ENCODE assay signal across 30 cellular contexts in the genomic region with DNA sequence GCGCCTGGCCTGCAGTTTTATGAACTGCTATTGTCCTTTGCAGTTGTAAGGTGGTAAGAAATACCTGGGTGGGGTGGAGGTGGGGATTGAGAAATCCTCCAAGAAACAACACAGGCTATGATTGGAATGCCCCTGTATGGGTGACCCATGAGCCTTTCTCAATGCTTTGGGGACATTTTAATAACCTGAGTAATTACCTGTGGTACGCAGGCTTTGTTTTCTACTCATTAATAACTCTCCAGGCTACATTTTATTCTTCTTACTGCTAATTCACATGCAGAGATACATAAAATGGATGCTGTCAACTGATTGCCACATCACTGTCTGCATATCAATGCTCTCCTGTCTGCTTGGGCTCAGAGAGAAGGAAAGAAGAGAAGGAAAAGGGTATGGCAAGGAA.
"Had no signal": no experiment of that assay in that cellular context is flagged by ENCODE, and none has a peak within 500 bp of the region (broad histone marks: within the 10 kb centered on the region; RNA-seq: fewer than 3 reads in every experiment).

No MANE protein-coding gene starts in this region.

- H3K36me3 Mint-ChIP-seq: activated CD4-positive, alpha-beta memory T cell treated with anti-CD3 and anti-CD28 coated beads for 36 hours; mesothelial cell of epicardium; naive B cell had no signal

- H3K9ac ChIP-seq: parathyroid adenoma had no signal

- H3K9me3 Mint-ChIP-seq: activated CD4-positive, alpha-beta memory T cell treated with anti-CD3 and anti-CD28 coated beads for 36 hours; activated CD4-positive, alpha-beta T cell treated with anti-CD3 and anti-CD28 coated beads, Interleukin-2, amount 10 ng/mL, durations not matched to agents 24 days and 14 days; activated naive CD4-positive, alpha-beta T cell treated with anti-CD3 and anti-CD28 coated beads, Interleukin-2, amount 50 U/mL, for 24 hours; activated naive CD8-positive, alpha-beta T cell treated with anti-CD3 and anti-CD28 coated beads, Interleukin-2, amount 50 U/mL, for 24 hours; activated T-cell treated with anti-CD3 and anti-CD28 coated beads, Interleukin-2, amount 50 U/mL, for 4 hours; activated T-helper 17 cell treated with anti-CD3 and anti-CD28 coated beads, Interleukin-2, amount 50 U/mL, for 72 hours; central memory CD8-positive, alpha-beta T cell; dendritic cell treated with granulocyte-macrophage colony-stimulating factor and Interleukin-4, amounts not matched to agents 40 ng/mL and 50 ng/mL, for 4 days; endodermal cell; mesothelial cell of epicardium; naive B cell; nephron progenitor cell had no signal

- H3K27ac Mint-ChIP-seq: activated CD4-positive, alpha-beta memory T cell treated with anti-CD3 and anti-CD28 coated beads for 36 hours; activated CD4-positive, alpha-beta T cell treated with anti-CD3 and anti-CD28 coated beads, Interleukin-2, amount 10 ng/mL, durations not matched to agents 24 days and 14 days; activated naive CD4-positive, alpha-beta T cell treated with anti-CD3 and anti-CD28 coated beads, Interleukin-2, amount 50 U/mL, for 24 hours; activated naive CD8-positive, alpha-beta T cell treated with anti-CD3 and anti-CD28 coated beads, Interleukin-2, amount 50 U/mL, for 24 hours; activated T-helper 17 cell treated with anti-CD3 and anti-CD28 coated beads, Interleukin-2, amount 50 U/mL, for 72 hours; dendritic cell treated with granulocyte-macrophage colony-stimulating factor and Interleukin-4, amounts not matched to agents 40 ng/mL and 50 ng/mL, for 4 days; mesothelial cell of epicardium; nephron progenitor cell had no signal

- ATAC-seq: activated naive CD8-positive, alpha-beta T cell treated with anti-CD3 and anti-CD28 coated beads, Interleukin-2, amount 50 U/mL, for 24 hours; activated T-cell treated with anti-CD3 and anti-CD28 coated beads, Interleukin-2, amount 50 U/mL, for 4 hours; activated T-helper 17 cell treated with anti-CD3 and anti-CD28 coated beads, Interleukin-2, amount 50 U/mL, for 72 hours; psoas muscle; right cardiac atrium had no signal

- H3K27me3 Mint-ChIP-seq: activated CD4-positive, alpha-beta memory T cell treated with anti-CD3 and anti-CD28 coated beads for 36 hours; activated CD4-positive, alpha-beta T cell treated with anti-CD3 and anti-CD28 coated beads, Interleukin-2, amount 10 ng/mL, durations not matched to agents 24 days and 14 days; activated naive CD4-positive, alpha-beta T cell treated with anti-CD3 and anti-CD28 coated beads, Interleukin-2, amount 50 U/mL, for 24 hours; activated naive CD8-positive, alpha-beta T cell treated with anti-CD3 and anti-CD28 coated beads, Interleukin-2, amount 50 U/mL, for 24 hours; activated T-helper 17 cell treated with anti-CD3 and anti-CD28 coated beads, Interleukin-2, amount 50 U/mL, for 72 hours; central memory CD8-positive, alpha-beta T cell; dendritic cell treated with granulocyte-macrophage colony-stimulating factor and Interleukin-4, amounts not matched to agents 40 ng/mL and 50 ng/mL, for 4 days; naive B cell had no signal

- H3K9me3 ChIP-seq: esophagus squamous epithelium, left ventricle myocardium inferior, psoas muscle, spleen, testis, upper lobe of left lung, vagina had no signal

- H3K4me1 Mint-ChIP-seq: activated naive CD4-positive, alpha-beta T cell treated with anti-CD3 and anti-CD28 coated beads, Interleukin-2, amount 50 U/mL, for 24 hours; activated T-helper 17 cell treated with anti-CD3 and anti-CD28 coated beads, Interleukin-2, amount 50 U/mL, for 72 hours; central memory CD8-positive, alpha-beta T cell; endodermal cell; nephron progenitor cell had no signal

- H3K4me3 ChIP-seq: esophagus squamous epithelium, left ventricle myocardium inferior, lung, psoas muscle, spleen, testis, upper lobe of left lung, vagina had no signal

- H3K4me1 ChIP-seq: left ventricle myocardium inferior, parathyroid adenoma, psoas muscle, spleen, testis, upper lobe of left lung, vagina had no signal

- H3K36me3 ChIP-seq: esophagus squamous epithelium, left ventricle myocardium inferior, spleen, upper lobe of left lung, vagina, WERI-Rb-1 had no signal

- H3K27me3 ChIP-seq: esophagus squamous epithelium, spleen, testis, upper lobe of left lung, vagina had no signal

- H3K27ac ChIP-seq: esophagus squamous epithelium, left ventricle myocardium inferior, parathyroid adenoma, psoas muscle, spleen, testis, upper lobe of left lung, vagina, WERI-Rb-1 had no signal

- H3K79me2 ChIP-seq: parathyroid adenoma had no signal

- H3K4me3 Mint-ChIP-seq: activated CD4-positive, alpha-beta memory T cell treated with anti-CD3 and anti-CD28 coated beads for 36 hours; activated CD4-positive, alpha-beta T cell treated with anti-CD3 and anti-CD28 coated beads, Interleukin-2, amount 10 ng/mL, durations not matched to agents 24 days and 14 days; activated naive CD4-positive, alpha-beta T cell treated with anti-CD3 and anti-CD28 coated beads, Interleukin-2, amount 50 U/mL, for 24 hours; activated naive CD8-positive, alpha-beta T cell treated with anti-CD3 and anti-CD28 coated beads, Interleukin-2, amount 50 U/mL, for 24 hours; activated T-cell treated with anti-CD3 and anti-CD28 coated beads, Interleukin-2, amount 50 U/mL, for 4 hours; activated T-helper 17 cell treated with anti-CD3 and anti-CD28 coated beads, Interleukin-2, amount 50 U/mL, for 72 hours; central memory CD8-positive, alpha-beta T cell; dendritic cell treated with granulocyte-macrophage colony-stimulating factor and Interleukin-4, amounts not matched to agents 40 ng/mL and 50 ng/mL, for 4 days; endodermal cell; mesothelial cell of epicardium; naive B cell; nephron progenitor cell had no signal

- DNase-seq: activated CD4-positive, alpha-beta memory T cell treated with anti-CD3 and anti-CD28 coated beads for 36 hours; activated CD4-positive, alpha-beta T cell treated with anti-CD3 and anti-CD28 coated beads, Interleukin-2, amount 10 ng/mL, durations not matched to agents 24 days and 14 days; activated CD4-positive, CD25-positive, alpha-beta regulatory T cell treated with anti-CD3 and anti-CD28 coated beads, Interleukin-2, amount 50 U/mL, for 72 hours; activated gamma-delta T cell treated with Interleukin-2 at 50 U/mL for 16 hours; activated naive CD8-positive, alpha-beta T cell treated with anti-CD3 and anti-CD28 coated beads, Interleukin-2, amount 50 U/mL, for 24 hours; activated T-cell treated with anti-CD3 and anti-CD28 coated beads, Interleukin-2, amount 50 U/mL, for 4 hours; amygdala; endodermal cell; esophagus squamous epithelium; glutamatergic neuron; islet precursor cell; left ventricle myocardium inferior; naive B cell; nephron progenitor cell; psoas muscle; right cardiac atrium; spleen; stimulated activated CD4-positive, alpha-beta T cell treated with anti-CD3 and anti-CD28 coated beads, Interleukin-2, amount 100 ng/mL, for 48 hours; stimulated activated naive CD4-positive, alpha-beta T cell treated with Interleukin-2 at 50 U/mL for 16 hours; testis; upper lobe of left lung; WERI-Rb-1 had no signal

- H2AFZ ChIP-seq: parathyroid adenoma had no signal
